ENCODE assay signal across 14 cellular contexts in genomic region chr3:31948255-31948654, GRCh38. TPM values are rescaled to one million over a fixed set of nuclear protein-coding genes. Genes with fewer than 3 reads are reported as not detected.
"Had no signal": no experiment of that assay in that cellular context is flagged by ENCODE, and none has a peak within 500 bp of the region (broad histone marks: within the 10 kb centered on the region; RNA-seq: fewer than 3 reads in every experiment).

No MANE protein-coding gene starts in this region.

- H3K9me3 Mint-ChIP-seq: activated naive CD4-positive, alpha-beta T cell treated with anti-CD3 and anti-CD28 coated beads, Interleukin-2, amount 50 U/mL, for 24 hours; natural killer cell treated with Interleukin-12 subunit alpha and Interleukin-12 subunit beta and Interleukin-15 and Interleukin-18, amount 100 ng/mL, for 72 hours; stimulated activated naive CD8-positive, alpha-beta T cell treated with anti-CD3 and anti-CD28 coated beads, Interleukin-15, Interleukin-2, amounts not matched to agents 100 ng/mL and 50 ng/mL, for 24 hours had no signal

- ATAC-seq: left cardiac atrium, right cardiac atrium had no signal

- H3K4me3 Mint-ChIP-seq: activated naive CD4-positive, alpha-beta T cell treated with anti-CD3 and anti-CD28 coated beads, Interleukin-2, amount 50 U/mL, for 24 hours; natural killer cell treated with Interleukin-12 subunit alpha and Interleukin-12 subunit beta and Interleukin-15 and Interleukin-18, amount 100 ng/mL, for 72 hours; stimulated activated naive CD8-positive, alpha-beta T cell treated with anti-CD3 and anti-CD28 coated beads, Interleukin-15, Interleukin-2, amounts not matched to agents 100 ng/mL and 50 ng/mL, for 24 hours had no signal

- H3K4me3 ChIP-seq: coronary artery had no signal

- H3K27me3 Mint-ChIP-seq: stimulated activated naive CD8-positive, alpha-beta T cell treated with anti-CD3 and anti-CD28 coated beads, Interleukin-15, Interleukin-2, amounts not matched to agents 100 ng/mL and 50 ng/mL, for 24 hours had no signal

- DNase-seq: activated CD4-positive, alpha-beta T cell treated with anti-CD3 and anti-CD28 coated beads, Interleukin-2, amount 50 U/mL, for 1 hour; activated effector memory CD4-positive, alpha-beta T cell treated with Interleukin-2 at 50 U/mL for 16 hours; caudate nucleus; effector memory CD4-positive, alpha-beta T cell; hypothalamus; left cardiac atrium; occipital lobe; right cardiac atrium; stimulated activated CD4-positive, alpha-beta T cell treated with anti-CD3 and anti-CD28 coated beads, Interleukin-2, amount 100 ng/mL, for 24 hours had no signal

- H3K27ac Mint-ChIP-seq: activated naive CD4-positive, alpha-beta T cell treated with anti-CD3 and anti-CD28 coated beads, Interleukin-2, amount 50 U/mL, for 24 hours; natural killer cell treated with Interleukin-12 subunit alpha and Interleukin-12 subunit beta and Interleukin-15 and Interleukin-18, amount 100 ng/mL, for 72 hours; progenitor cell of endocrine pancreas; stimulated activated naive CD8-positive, alpha-beta T cell treated with anti-CD3 and anti-CD28 coated beads, Interleukin-15, Interleukin-2, amounts not matched to agents 100 ng/mL and 50 ng/mL, for 24 hours had no signal

- H3K36me3 Mint-ChIP-seq: activated naive CD4-positive, alpha-beta T cell treated with anti-CD3 and anti-CD28 coated beads, Interleukin-2, amount 50 U/mL, for 24 hours; natural killer cell treated with Interleukin-12 subunit alpha and Interleukin-12 subunit beta and Interleukin-15 and Interleukin-18, amount 100 ng/mL, for 72 hours had no signal

RNA-seq across cellular contexts. Expression of gene ZNF860, which starts 33.3 kb away (rescaled TPM):
- total RNA-seq: natural killer cell treated with Interleukin-12 subunit alpha and Interleukin-12 subunit beta and Interleukin-15 and Interleukin-18, amount 100 ng/mL, for 72 hours had no signal
